In genomic region chr10:17005621-17006566, GRCh38 we compare ENCODE assay signal across 14 cellular contexts.
DNase-seq lines count a peak whose midpoint lies in the region; ATAC-seq and TF ChIP-seq lines count a peak whose summit lies in the region.
"Had no signal": no experiment of that assay in that cellular context is flagged by ENCODE, and none has a peak within 500 bp of the region (broad histone marks: within the 10 kb centered on the region; RNA-seq: fewer than 3 reads in every experiment).

No MANE protein-coding gene starts in this region.

- H3K4me3 ChIP-seq in ACC112 (ENCODE audit: low read depth, low read length) (no peak overlapping the region), RWPE2 (ENCODE audit: severe bottlenecking) (no peak overlapping the region), endodermal cell (ENCODE audit: low read length) (peak overlapping the region; percentile 47), neuron (ENCODE audit: low read length) (peak overlapping the region; percentile 5)

- H3K4me1 ChIP-seq in ACC112 (ENCODE audit: control insufficient read depth, insufficient read depth, low read length, unreplicated experiment) = peaks cover 54% of the 10 kb centered on the region
- H3K4me1 ChIP-seq in RWPE2 (ENCODE audit: insufficient read depth, poor library complexity, severe bottlenecking) = peaks cover 38% of the 10 kb centered on the region
- H3K4me1 ChIP-seq in endodermal cell (ENCODE audit: control insufficient read depth, insufficient read depth, low read length) = peaks cover 3% of the 10 kb centered on the region
- peaks cover 72% of the 10 kb centered on the region for H3K4me1 ChIP-seq in neuron (ENCODE audit: insufficient read depth, low read length)

- H3K36me3 ChIP-seq in ACC112 (ENCODE audit: insufficient read depth, low read length) = no peaks in the 10 kb centered on the region
- no peaks in the 10 kb centered on the region for H3K36me3 ChIP-seq in RWPE2 (ENCODE audit: low read depth)
- H3K36me3 ChIP-seq in endodermal cell (ENCODE audit: control insufficient read depth, insufficient read depth, low read length) = no peaks in the 10 kb centered on the region
- no peaks in the 10 kb centered on the region for H3K36me3 ChIP-seq in neuron (ENCODE audit: insufficient read depth, low read length)
- H3K36me3 ChIP-seq: WERI-Rb-1 had no signal

- peak overlapping the region; percentile 33 for H3K27ac ChIP-seq in ACC112 (ENCODE audit: low read depth, low read length)
- peak overlapping the region; percentile 37 for H3K27ac ChIP-seq in RWPE2 (ENCODE audit: poor library complexity, severe bottlenecking)
- H3K27ac ChIP-seq in endodermal cell (ENCODE audit: low read depth, low read length) = peak overlapping the region; percentile 98
- H3K27ac ChIP-seq: WERI-Rb-1 had no signal

- H3K9me3 Mint-ChIP-seq in endodermal cell = peaks cover 30% of the 10 kb centered on the region
- no peaks in the 10 kb centered on the region for H3K9me3 Mint-ChIP-seq in effector memory CD8-positive, alpha-beta T cell
- H3K9me3 Mint-ChIP-seq: natural killer cell treated with Interleukin-12 subunit alpha and Interleukin-12 subunit beta and Interleukin-15 and Interleukin-18, amount 100 ng/mL, for 72 hours had no signal

- no peak overlapping the region for H3K4me3 Mint-ChIP-seq in endodermal cell
- H3K4me3 Mint-ChIP-seq in effector memory CD8-positive, alpha-beta T cell = no peak overlapping the region
- H3K4me3 Mint-ChIP-seq: activated naive CD8-positive, alpha-beta T cell; natural killer cell treated with Interleukin-12 subunit alpha and Interleukin-12 subunit beta and Interleukin-15 and Interleukin-18, amount 100 ng/mL, for 72 hours had no signal

- in situ Hi-C loops in KBM-7 (cut with MboI; ENCODE audit: low pct_unique_long_range_greater_than_20kb, low sequenced_read_pairs) = no loop called here

- H3K27ac Mint-ChIP-seq in endodermal cell = no peak overlapping the region
- H3K27ac Mint-ChIP-seq in effector memory CD8-positive, alpha-beta T cell = peak overlapping the region in 1 of 2 donors; percentile 98
- H3K27ac Mint-ChIP-seq: activated naive CD8-positive, alpha-beta T cell had no signal

- no peaks in the 10 kb centered on the region for H3K79me2 ChIP-seq in ACC112 (ENCODE audit: control insufficient read depth, insufficient read depth, low read length, unreplicated experiment)

- 86 to 90% methylated on average over 4 to 7 of the region's 8 CpGs for WGBS in endodermal cell (ENCODE audit: insufficient coverage in 1 of 2, insufficient read length in 1 of 2), 2 experiments

- H3K36me3 Mint-ChIP-seq in endodermal cell (ENCODE audit: low read depth) = peaks cover under 1% of the 10 kb centered on the region
- H3K36me3 Mint-ChIP-seq in effector memory CD8-positive, alpha-beta T cell (ENCODE audit: insufficient read depth) = peaks cover 14% of the 10 kb centered on the region

- H3K27me3 ChIP-seq in ACC112 (ENCODE audit: insufficient read depth, low read length) = no peaks in the 10 kb centered on the region
- no peaks in the 10 kb centered on the region for H3K27me3 ChIP-seq in RWPE2 (ENCODE audit: insufficient read depth, poor library complexity, severe bottlenecking)
- no peaks in the 10 kb centered on the region for H3K27me3 ChIP-seq in endodermal cell (ENCODE audit: control insufficient read depth, insufficient read depth, low read length, poor library complexity, severe bottlenecking)
- no peaks in the 10 kb centered on the region for H3K27me3 ChIP-seq in neuron (ENCODE audit: insufficient read depth, low read length)

- H2AFZ ChIP-seq in ACC112 (ENCODE audit: low read length, unreplicated experiment) = no peak overlapping the region
- no peak overlapping the region for H2AFZ ChIP-seq in neuron (ENCODE audit: low read depth, low read length)

- H3K27me3 Mint-ChIP-seq in endodermal cell (ENCODE audit: insufficient read depth) = no peaks in the 10 kb centered on the region
- no peaks in the 10 kb centered on the region for H3K27me3 Mint-ChIP-seq in effector memory CD8-positive, alpha-beta T cell
- H3K27me3 Mint-ChIP-seq: activated naive CD8-positive, alpha-beta T cell had no signal

- H3K9ac ChIP-seq in endodermal cell (ENCODE audit: extremely low read depth, low read length, poor library complexity, severe bottlenecking) = no peak overlapping the region

- H3K4me1 Mint-ChIP-seq in endodermal cell = peaks cover 24% of the 10 kb centered on the region
- H3K4me1 Mint-ChIP-seq in effector memory CD8-positive, alpha-beta T cell (ENCODE audit: low read depth in 2 of 2) = peaks cover 15 to 16% of the 10 kb centered on the region in 2 donors

- ATAC-seq in RWPE2 (ENCODE audit: low read depth) = 0 out of 3 replicates have a peak, but pooled peaks have one; percentile 32
- no peak for ATAC-seq in effector memory CD8-positive, alpha-beta T cell (replicated peaks)
- ATAC-seq: natural killer cell treated with Interleukin-12 subunit alpha and Interleukin-12 subunit beta and Interleukin-15 and Interleukin-18, amount 100 ng/mL, for 72 hours had no signal

- DNase-seq in RWPE2 (ENCODE audit: low spot score) = no peak
- DNase-seq in endodermal cell = peak; percentile 5
- DNase-seq in SHP77 (lab: John Stamatoyannopoulos, UW) = no peak
- DNase-seq in effector memory CD8-positive, alpha-beta T cell = no peak
- DNase-seq in AG08395 (ENCODE audit: low spot score) = no peak
- no peak for DNase-seq in KBM-7
- DNase-seq: kidney, MV-4-11, NCI-H510A, WERI-Rb-1 had no signal

- TF ChIP-seq CTCF in RWPE2 (IDR thresholded peaks at IDR 0.05; ENCODE audit: poor library complexity, severe bottlenecking) = no peak
- TF ChIP-seq CTCF in endodermal cell (conservative IDR thresholded peaks at IDR 0.05) = no peak

- H3K9me3 ChIP-seq in RWPE2 (ENCODE audit: severe bottlenecking) (no peaks in the 10 kb centered on the region), endodermal cell (ENCODE audit: control insufficient read depth, low read length) (peaks cover 48% of the 10 kb centered on the region), neuron (ENCODE audit: low read length) (peaks cover 1% of the 10 kb centered on the region)

Comparison
In these comparisons a context has a peak if more than half of its experiments do, and no peak if none do; other contexts are left out.
1. H3K27ac ChIP-seq: peak in every context shown above with its lines; median percentile 98 in endodermal cell; 37 in RWPE2; 33 in ACC112.
2. H3K4me3 ChIP-seq: peak in endodermal cell (single experiment) and neuron (single experiment); none in ACC112 (single experiment) and RWPE2 (single experiment).